ENCODE assay signal across 8 cellular contexts in the genomic region with DNA sequence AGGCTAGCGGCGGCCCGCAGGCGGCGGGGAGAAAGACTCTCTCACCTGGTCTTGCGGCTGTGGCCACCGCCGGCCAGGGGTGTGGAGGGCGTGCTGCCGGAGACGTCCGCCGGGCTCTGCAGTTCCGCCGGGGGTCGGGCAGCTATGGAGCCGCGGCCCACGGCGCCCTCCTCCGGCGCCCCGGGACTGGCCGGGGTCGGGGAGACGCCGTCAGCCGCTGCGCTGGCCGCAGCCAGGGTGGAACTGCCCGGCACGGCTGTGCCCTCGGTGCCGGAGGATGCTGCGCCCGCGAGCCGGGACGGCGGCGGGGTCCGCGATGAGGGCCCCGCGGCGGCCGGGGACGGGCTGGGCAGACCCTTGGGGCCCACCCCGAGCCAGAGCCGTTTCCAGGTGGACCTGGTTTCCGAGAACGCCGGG. TPM values are rescaled to one million over a fixed set of nuclear protein-coding genes. Genes with fewer than 3 reads are reported as not detected.
DNase-seq lines count a peak whose midpoint lies in the region; ATAC-seq, FAIRE-seq and TF ChIP-seq lines count a peak whose summit lies in the region.

No MANE protein-coding gene starts in this region.

- H3K9ac ChIP-seq in liver (ENCODE audit: low read depth in 1 of 2, low read length in 2 of 2), result peak overlapping the region in 1 of 2 donors; percentile 36

- intact Hi-C loops in transverse colon (cut with DNase I; ENCODE audit: low total_unique reads), result loop anchor here (10.0 kb wide), 1 partner anchor 329 kb away; no protein-coding TSS in a partner anchor

- ATAC-seq in GM21360 (IDR thresholded peaks at IDR 0.05; ENCODE audit: unreplicated experiment) (peak; percentile 29), HG03575 (IDR thresholded peaks at IDR 0.05; ENCODE audit: extremely low read depth, insufficient number of reproducible peaks, low FRiP score, unreplicated experiment) (peak; percentile 2)

- peak; percentile 70 for TF ChIP-seq POLR2A in transverse colon (IDR thresholded peaks at IDR 0.05)

- TF ChIP-seq EP300 in transverse colon (IDR thresholded peaks at IDR 0.05; ENCODE audit: low read depth), result no peak

- H3K27me3 ChIP-seq in bronchial epithelial cell (ENCODE audit: control insufficient read depth, insufficient read depth, low read length), result no peaks in the 10 kb centered on the region
- H3K27me3 ChIP-seq in liver (ENCODE audit: control insufficient read depth in 4 of 4, insufficient read depth in 4 of 4, low read length in 3 of 4), result no peaks in the 10 kb centered on the region
- H3K27me3 ChIP-seq in transverse colon, result no peaks in the 10 kb centered on the region

- H3K4me3 ChIP-seq in bronchial epithelial cell (ENCODE audit: low read depth, low read length), result peak overlapping the region; percentile 85
- peak overlapping the region; percentile 47 to 79 (median 78) for H3K4me3 ChIP-seq in liver (ENCODE audit: low read depth in 1 of 3, low read length in 3 of 3)
- peak overlapping the region; percentile 62 to 95 (median 94) for H3K4me3 ChIP-seq in transverse colon

- no peaks in the 10 kb centered on the region for H3K36me3 ChIP-seq in bronchial epithelial cell (ENCODE audit: control insufficient read depth, insufficient read depth, low read length)
- no peaks in the 10 kb centered on the region for H3K36me3 ChIP-seq in liver (ENCODE audit: control insufficient read depth in 4 of 4, insufficient read depth in 3 of 4, low read depth in 1 of 4, low read length in 3 of 4)
- no peaks in the 10 kb centered on the region for H3K36me3 ChIP-seq in transverse colon

- H3K27ac ChIP-seq in liver (ENCODE audit: low read depth in 1 of 2, low read length in 2 of 2), result peak overlapping the region; percentile 92 to 99
- H3K27ac ChIP-seq in transverse colon, result peak overlapping the region; percentile 93 to 99 (median 96)

- TF ChIP-seq RAD21 in liver (IDR thresholded peaks at IDR 0.05), result peak in 1 of 2 donors; percentile 24

- in situ Hi-C loops in transverse colon (cut with MboI; ENCODE audit: low pct_ligation_motif_present in 1 of 4, low pct_unique_long_range_greater_than_20kb in 1 of 4, low sequenced_read_pairs in 3 of 4) (no loop called here), G401 (cut with HindIII; ENCODE audit: low sequenced_read_pairs) (no loop called here)

- WGBS in liver, result under 1% methylated on average over 53 of the region's 53 CpGs
- WGBS in transverse colon (ENCODE audit: low coverage in 1 of 2), 2 donors, result 4% methylated on average over 10 of the region's 53 CpGs; no CpG with 5 or more reads in 1 of the 2 donors

- no peak for FAIRE-seq in bronchial epithelial cell (lab: Jason Lieb, UNC)

- H3K9me3 ChIP-seq in liver (ENCODE audit: control insufficient read depth in 4 of 4, low read length in 3 of 4) (no peaks in the 10 kb centered on the region), transverse colon (no peaks in the 10 kb centered on the region)

- TF ChIP-seq CTCF in bronchial epithelial cell (IDR thresholded peaks at IDR 0.05; ENCODE audit: insufficient read depth, low read length, severe bottlenecking) (peak; percentile 37), liver (IDR thresholded peaks at IDR 0.05; ENCODE audit: low read depth, low read length, missing input control) (peak; percentile 4), transverse colon (IDR thresholded peaks at IDR 0.05) (peak in 4 of 5 experiments; percentile 12 to 37 (median 32))

- H3K4me1 ChIP-seq in liver (ENCODE audit: control insufficient read depth in 4 of 4, insufficient read depth in 4 of 4, low read length in 3 of 4) (peaks cover 4 to 14% (median 11%) of the 10 kb centered on the region in 4 donors), transverse colon (peaks cover 10 to 58% (median 20%) of the 10 kb centered on the region in 4 donors)

- peak; percentile 78 for DNase-seq in D341Med (ENCODE audit: low spot score)
- DNase-seq in bronchial epithelial cell (ENCODE audit: low read depth), result peak; percentile 12
- no peak for DNase-seq in transverse colon
- no peak for DNase-seq in cerebellar cortex (ENCODE audit: low spot score)
- DNase-seq in G401 (ENCODE audit: low spot score), result no peak

TF ChIP-seq in liver, 16 proteins besides CTCF, POLR2A, EP300 and RAD21:
- TF ChIP-seq SP1 (IDR thresholded peaks at IDR 0.05) (no peak), TAF1 (conservative IDR thresholded peaks at IDR 0.05) (peak; percentile 17), HNF4G (IDR thresholded peaks at IDR 0.05) (no peak), FOXA1 (IDR thresholded peaks at IDR 0.05) (no peak)
- TF ChIP-seq, protein P1, sequence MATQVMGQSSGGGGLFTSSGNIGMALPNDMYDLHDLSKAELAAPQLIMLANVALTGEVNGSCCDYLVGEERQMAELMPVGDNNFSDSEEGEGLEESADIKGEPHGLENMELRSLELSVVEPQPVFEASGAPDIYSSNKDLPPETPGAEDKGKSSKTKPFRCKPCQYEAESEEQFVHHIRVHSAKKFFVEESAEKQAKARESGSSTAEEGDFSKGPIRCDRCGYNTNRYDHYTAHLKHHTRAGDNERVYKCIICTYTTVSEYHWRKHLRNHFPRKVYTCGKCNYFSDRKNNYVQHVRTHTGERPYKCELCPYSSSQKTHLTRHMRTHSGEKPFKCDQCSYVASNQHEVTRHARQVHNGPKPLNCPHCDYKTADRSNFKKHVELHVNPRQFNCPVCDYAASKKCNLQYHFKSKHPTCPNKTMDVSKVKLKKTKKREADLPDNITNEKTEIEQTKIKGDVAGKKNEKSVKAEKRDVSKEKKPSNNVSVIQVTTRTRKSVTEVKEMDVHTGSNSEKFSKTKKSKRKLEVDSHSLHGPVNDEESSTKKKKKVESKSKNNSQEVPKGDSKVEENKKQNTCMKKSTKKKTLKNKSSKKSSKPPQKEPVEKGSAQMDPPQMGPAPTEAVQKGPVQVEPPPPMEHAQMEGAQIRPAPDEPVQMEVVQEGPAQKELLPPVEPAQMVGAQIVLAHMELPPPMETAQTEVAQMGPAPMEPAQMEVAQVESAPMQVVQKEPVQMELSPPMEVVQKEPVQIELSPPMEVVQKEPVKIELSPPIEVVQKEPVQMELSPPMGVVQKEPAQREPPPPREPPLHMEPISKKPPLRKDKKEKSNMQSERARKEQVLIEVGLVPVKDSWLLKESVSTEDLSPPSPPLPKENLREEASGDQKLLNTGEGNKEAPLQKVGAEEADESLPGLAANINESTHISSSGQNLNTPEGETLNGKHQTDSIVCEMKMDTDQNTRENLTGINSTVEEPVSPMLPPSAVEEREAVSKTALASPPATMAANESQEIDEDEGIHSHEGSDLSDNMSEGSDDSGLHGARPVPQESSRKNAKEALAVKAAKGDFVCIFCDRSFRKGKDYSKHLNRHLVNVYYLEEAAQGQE (IDR thresholded peaks at IDR 0.05), result no peak

RNA-seq across cellular contexts. Expression of a gene that starts 0.3 kb away (rescaled TPM):
- total RNA-seq in bronchial epithelial cell (14.5 and 19.7 TPM in 2 replicates), liver (10 to 100 TPM in 1 of 2 donors, 1 to 10 TPM in 1; 7.6 to 10.9 TPM), transverse colon (10 to 100 TPM; 40.4 to 91.1 (median 73.5) TPM)
- 1 to 10 TPM; 2.5 to 3.8 TPM for polyA plus RNA-seq in liver
- 10.6 and 11.3 TPM in 2 replicates for total RNA-seq in G401 (2014; rRNA removed; shearing (Covaris generic))

Comparison
In these comparisons a context has a peak if more than half of its experiments do, and no peak if none do; other contexts are left out.
1. DNase-seq: peak in D341Med (single experiment) and bronchial epithelial cell (single experiment); none in transverse colon (single experiment), cerebellar cortex (single experiment) and G401 (single experiment).
2. Peak in every context shown above with its lines, with median percentiles within 50 percentile points of each other: H3K4me3 ChIP-seq and CTCF ChIP-seq.